Comparison of ENCODE assay signal across 11 cellular contexts in the genomic region with DNA sequence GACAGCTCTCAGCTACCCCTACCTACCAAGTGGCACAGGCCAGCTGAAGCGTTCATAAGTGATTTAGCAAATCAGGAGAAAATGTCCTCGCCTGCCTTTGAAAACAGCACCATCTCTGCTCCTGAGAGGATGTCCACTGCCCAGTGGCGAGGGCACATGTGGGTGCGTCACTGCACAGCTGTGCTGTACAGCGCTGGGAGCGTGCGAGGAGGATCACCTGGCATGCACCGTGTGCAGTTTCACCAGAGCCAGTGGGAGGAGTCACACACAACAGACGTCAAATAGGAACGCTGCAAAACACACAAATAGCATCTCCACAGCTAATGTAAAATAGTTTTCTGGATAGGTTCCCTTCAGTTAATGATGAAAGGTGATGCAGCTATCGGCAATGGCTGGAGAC.
DNase-seq lines count a peak whose midpoint lies in the region; ATAC-seq and TF ChIP-seq lines count a peak whose summit lies in the region.
"Had no signal": no experiment of that assay in that cellular context is flagged by ENCODE, and none has a peak within 500 bp of the region (broad histone marks: within the 10 kb centered on the region; RNA-seq: fewer than 3 reads in every experiment).

No MANE protein-coding gene starts in this region.

- peak overlapping the region; percentile 65 for H3K27ac Mint-ChIP-seq in T-helper 17 cell
- H3K27ac Mint-ChIP-seq: B cell had no signal

- ATAC-seq in T-helper 17 cell = no peak
- no peak for ATAC-seq in HG03039 (IDR thresholded peaks at IDR 0.05; ENCODE audit: unreplicated experiment)

- in situ Hi-C loops in ACHN (cut with HindIII; ENCODE audit: low pct_ligation_motif_present, low pct_unique_long_range_greater_than_20kb, low sequenced_read_pairs) = no loop called here

- no peaks in the 10 kb centered on the region for H3K9me3 ChIP-seq in T-helper 17 cell (ENCODE audit: control insufficient read depth, low read length, poor library complexity, severe bottlenecking)

- TF ChIP-seq CTCF in LNCaP clone FGC (IDR thresholded peaks at IDR 0.05; ENCODE audit: control insufficient read depth, extremely low read depth, insufficient read depth) = no peak

- no peaks in the 10 kb centered on the region for H3K27me3 Mint-ChIP-seq in T-helper 17 cell

- H3K4me3 ChIP-seq in LNCaP clone FGC (ENCODE audit: low read depth, low read length) = peak overlapping the region; percentile 28
- H3K4me3 ChIP-seq: hepatocyte had no signal

- peak; percentile 81 for DNase-seq in ACHN
- DNase-seq in LNCaP clone FGC (ENCODE audit: low read depth) = no peak
- DNase-seq in T-helper 17 cell = no peak
- peak; percentile 84 for DNase-seq in kidney tubule cell (ENCODE audit: low spot score)
- DNase-seq in NCI-H524 treated with DMSO at 0.1 percent for 48 hours (lab: John Stamatoyannopoulos, UW) = no peak
- DNase-seq in GM19238 (ENCODE audit: insufficient read length, low spot score) = no peak
- no peak for DNase-seq in amniotic stem cell (lab: John Stamatoyannopoulos, UW)
- DNase-seq: nucleus accumbens had no signal

- peaks cover 42% of the 10 kb centered on the region for H3K4me1 Mint-ChIP-seq in T-helper 17 cell

- H3K4me3 Mint-ChIP-seq in T-helper 17 cell = peak overlapping the region; percentile 2
- H3K4me3 Mint-ChIP-seq: B cell had no signal

- H3K36me3 Mint-ChIP-seq in T-helper 17 cell (ENCODE audit: low read depth) = no peaks in the 10 kb centered on the region

Comparison
In these comparisons a context has a peak if more than half of its experiments do, and no peak if none do; other contexts are left out.
1. DNase-seq: peak in ACHN (single experiment) and kidney tubule cell (single experiment); none in LNCaP clone FGC (single experiment), T-helper 17 cell (0 of 3), NCI-H524 treated with DMSO at 0.1 percent for 48 hours (single experiment), GM19238 (single experiment) and amniotic stem cell (single experiment).